9 cellular contexts compared by ENCODE assay signal in genomic region chr17:59641799-59642484, GRCh38. TPM values are rescaled to one million over a fixed set of nuclear protein-coding genes. Genes with fewer than 3 reads are reported as not detected.
DNase-seq lines count a peak whose midpoint lies in the region; ATAC-seq, FAIRE-seq and TF ChIP-seq lines count a peak whose summit lies in the region.
"Had no signal": no experiment of that assay in that cellular context is flagged by ENCODE, and none has a peak within 500 bp of the region (broad histone marks: within the 10 kb centered on the region; RNA-seq: fewer than 3 reads in every experiment).

No MANE protein-coding gene starts in this region.

- DNase-seq in GM18507 (ENCODE audit: extremely low spot score, insufficient read length, low read depth): peak; percentile 40
- DNase-seq in H54 (ENCODE audit: insufficient read length, low spot score): no peak
- DNase-seq in M059J (ENCODE audit: low read depth): peak; percentile 37
- no peak for DNase-seq in epithelial cell of prostate (ENCODE audit: low read depth, low spot score)
- DNase-seq in NCI-H524 (lab: John Stamatoyannopoulos, UW): no peak
- no peak for DNase-seq in uterus
- DNase-seq in NCI-H2107 (lab: John Stamatoyannopoulos, UW): no peak
- DNase-seq in HepG2 (ENCODE audit: low spot score): no peak
- DNase-seq: upper lobe of left lung had no signal

- H3K4me2 ChIP-seq in HepG2 (ENCODE audit: low read depth, low read length): no peak overlapping the region

- POLR2A ChIA-PET in HepG2 (lab: Yijun Ruan, JAX): interaction anchor here (0.5 to 1.5 kb wide), 2 partner anchors 22 to 121 kb away, joined by 3 to 4 read pairs; partner anchors contain the start of gene CLTC

- intact Hi-C loops in uterus (cut with DNase I; ENCODE audit: low total_unique reads): no loop called here
- intact Hi-C loops in HepG2 (cut with micrococcal nuclease; ENCODE audit: unreplicated experiment): no loop called here

- no peak overlapping the region for H2AFZ ChIP-seq in HepG2 (ENCODE audit: low read length)

- no peak for TF ChIP-seq CTCF in uterus (IDR thresholded peaks at IDR 0.05)
- TF ChIP-seq CTCF in HepG2 (CRISPR knock-in tag; IDR thresholded peaks at IDR 0.05): no peak

- no TSS peak for BruUV-seq in HepG2 (replicated peaks; lab: Mats Ljungman, UMichigan)

- H3K4me3 ChIP-seq in uterus (no peak overlapping the region), HepG2 (replicated peaks in 1 of 3; ENCODE audit: insufficient read depth in 1 of 3, low read depth in 2 of 3, low read length in 3 of 3) (no peak overlapping the region)
- H3K4me3 ChIP-seq: upper lobe of left lung had no signal

- no peak for TF ChIP-seq EP300 in HepG2 (IDR thresholded peaks at IDR 0.05; ENCODE audit: low read depth in 2 of 2, low read length in 2 of 2)
- no peak for TF ChIP-seq EP300 in HepG2 (CRISPR knock-in tag; IDR thresholded peaks at IDR 0.05; ENCODE audit: borderline replicate concordance)

- H3K4me1 ChIP-seq in uterus (peaks cover 0 to 8% of the 10 kb centered on the region in 2 donors), HepG2 (ENCODE audit: insufficient read depth, low read length) (peaks cover 22% of the 10 kb centered on the region)

- peak; percentile 90 for FAIRE-seq in GM18507 (lab: Jason Lieb, UNC)
- FAIRE-seq in H54 (lab: Jason Lieb, UNC): peak; percentile 77
- no peak for FAIRE-seq in HepG2 (lab: Jason Lieb, UNC)

- ATAC-seq in HepG2: no peak

- H3K27ac ChIP-seq in epithelial cell of prostate: peak overlapping the region; percentile 16
- H3K27ac ChIP-seq in uterus: no peak overlapping the region
- H3K27ac ChIP-seq in HepG2 (ENCODE audit: extremely low read length, insufficient read depth, low read length): no peak overlapping the region

- TF ChIP-seq POLR2A in H54 (IDR thresholded peaks at IDR 0.05; ENCODE audit: low read depth, low read length) (no peak), uterus (IDR thresholded peaks at IDR 0.05) (no peak), HepG2 (IDR thresholded peaks at IDR 0.05; ENCODE audit: insufficient read depth in 1 of 2, low read depth in 2 of 2, low read length in 2 of 2) (no peak)

- peaks cover 70% of the 10 kb centered on the region for H4K20me1 ChIP-seq in HepG2 (ENCODE audit: insufficient read depth, low read length)

- H3K9ac ChIP-seq in HepG2 (ENCODE audit: insufficient read depth, low read depth, low read length): no peak overlapping the region

- H3K79me2 ChIP-seq in HepG2 (ENCODE audit: insufficient read depth, low read length): peaks cover 83% of the 10 kb centered on the region

- H3K36me3 ChIP-seq in uterus (no peaks in the 10 kb centered on the region), HepG2 (replicated peaks in 1 of 2; ENCODE audit: control insufficient read depth in 1 of 2, insufficient read depth in 2 of 2, low read length in 2 of 2) (peaks cover 14 to 40% of the 10 kb centered on the region in 2 experiments)

- in situ Hi-C loops in HepG2 (cut with HindIII; ENCODE audit: extremely low pct_ligation_motif_present, low pct_unique_long_range_greater_than_20kb): no loop called here

- WGBS in HepG2 (ENCODE audit: low lambda C conversion rate): 91% methylated on average over 2 of the region's 2 CpGs

- H3K27me3 ChIP-seq in uterus: no peaks in the 10 kb centered on the region
- H3K27me3 ChIP-seq in HepG2 (ENCODE audit: control insufficient read depth in 1 of 2, insufficient read depth in 2 of 2, low read length in 2 of 2): no peaks in the 10 kb centered on the region
- H3K27me3 ChIP-seq: upper lobe of left lung had no signal

- TF ChIP-seq RAD21 in HepG2 (CRISPR knock-in tag; IDR thresholded peaks at IDR 0.05): no peak

- no peaks in the 10 kb centered on the region for H3K9me3 ChIP-seq in uterus
- H3K9me3 ChIP-seq in HepG2 (ENCODE audit: low read length): no peaks in the 10 kb centered on the region
- H3K9me3 ChIP-seq: upper lobe of left lung had no signal

- CTCF ChIA-PET in HepG2 (lab: Yijun Ruan, JAX; ENCODE audit: low intra/inter-chr PET ratio, low total read pairs): no interaction called here

TF ChIP-seq in HepG2, 621 proteins besides CTCF, POLR2A, EP300 and RAD21 (continues in another document):
- TF ChIP-seq TMF1 (CRISPR knock-in tag; IDR thresholded peaks at IDR 0.05; ENCODE audit: low read depth) (no peak), ZNF451 (CRISPR knock-in tag; IDR thresholded peaks at IDR 0.05) (no peak), ZFP91 (CRISPR knock-in tag; IDR thresholded peaks at IDR 0.05; ENCODE audit: borderline replicate concordance) (no peak), E2F1 (CRISPR knock-in tag; IDR thresholded peaks at IDR 0.05) (no peak), ZBTB26 (CRISPR knock-in tag; IDR thresholded peaks at IDR 0.05; ENCODE audit: borderline replicate concordance) (no peak), RFXANK (CRISPR knock-in tag; IDR thresholded peaks at IDR 0.05) (no peak), YEATS4 (CRISPR knock-in tag; IDR thresholded peaks at IDR 0.05; ENCODE audit: borderline replicate concordance) (no peak), ZNF776 (CRISPR knock-in tag; IDR thresholded peaks at IDR 0.05) (no peak), ELF4 (CRISPR knock-in tag; IDR thresholded peaks at IDR 0.05; ENCODE audit: borderline replicate concordance) (no peak), ZNF572 (CRISPR knock-in tag; IDR thresholded peaks at IDR 0.05) (no peak)
- TF ChIP-seq, protein P1, sequence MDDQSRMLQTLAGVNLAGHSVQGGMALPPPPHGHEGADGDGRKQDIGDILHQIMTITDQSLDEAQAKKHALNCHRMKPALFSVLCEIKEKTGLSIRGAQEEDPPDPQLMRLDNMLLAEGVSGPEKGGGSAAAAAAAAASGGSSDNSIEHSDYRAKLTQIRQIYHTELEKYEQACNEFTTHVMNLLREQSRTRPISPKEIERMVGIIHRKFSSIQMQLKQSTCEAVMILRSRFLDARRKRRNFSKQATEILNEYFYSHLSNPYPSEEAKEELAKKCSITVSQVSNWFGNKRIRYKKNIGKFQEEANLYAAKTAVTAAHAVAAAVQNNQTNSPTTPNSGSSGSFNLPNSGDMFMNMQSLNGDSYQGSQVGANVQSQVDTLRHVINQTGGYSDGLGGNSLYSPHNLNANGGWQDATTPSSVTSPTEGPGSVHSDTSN (CRISPR knock-in tag; IDR thresholded peaks at IDR 0.05; ENCODE audit: borderline replicate concordance): no peak

RNA-seq across cellular contexts. Expression of gene CLTC, which starts 22.2 kb away (rescaled TPM):
- 204 and 333 TPM in 2 replicates for total RNA-seq in M059J (2014; rRNA removed; shearing (Covaris generic))
- total RNA-seq in uterus: 100 to 1,000 TPM in 3 of 4 donors, 10 to 100 TPM in 1; 89.7 to 463 (median 245) TPM
- 283 and 643 TPM in 2 replicates for total RNA-seq in HepG2 (2016; rRNA removed; fragmentation: Illumina TruSeq; extraction: Trizol)
- 19.6 and 21.0 TPM in 2 replicates for total RNA-seq in HepG2 (2016; cell fraction: cytosol; rRNA removed; fragmentation: Illumina TruSeq; extraction: Trizol; ENCODE audit: low read depth)
- total RNA-seq in HepG2 (2016; cell fraction: insoluble cytoplasmic fraction; rRNA removed; fragmentation: Illumina TruSeq; extraction: Trizol): 267 and 594 TPM in 2 replicates
- 63.1 and 72.1 TPM in 2 replicates for total RNA-seq in HepG2 (2016; cell fraction: membrane; rRNA removed; fragmentation: Illumina TruSeq; extraction: Trizol)
- total RNA-seq in HepG2 (2016; cell fraction: nucleus; rRNA removed; fragmentation: Illumina TruSeq; extraction: Trizol): 282 and 292 TPM in 2 replicates
- 110 and 134 TPM in 2 replicates for polyA plus RNA-seq in HepG2 (2011; rRNA removed)
- polyA plus RNA-seq in HepG2 (2011; cell fraction: cytosol; rRNA removed): 125 and 195 TPM in 2 replicates
- 64.1 and 73.6 TPM in 2 replicates for polyA plus RNA-seq in HepG2 (2011; cell fraction: nucleus; rRNA removed)
- 126 and 165 TPM in 2 replicates for polyA plus RNA-seq in HepG2 (2012)
- 9.6 and 11.7 TPM in 2 replicates for polyA plus RNA-seq in HepG2 (2016; cell fraction: cytosol; fragmentation: Illumina TruSeq; extraction: Trizol; ENCODE audit: low read depth)
- polyA plus RNA-seq in HepG2 (2016; cell fraction: insoluble cytoplasmic fraction; fragmentation: Illumina TruSeq; extraction: Trizol; ENCODE audit: low read depth): 350 and 354 TPM in 2 replicates
- 37.1 and 44.2 TPM in 2 replicates for polyA plus RNA-seq in HepG2 (2016; cell fraction: membrane; fragmentation: Illumina TruSeq; extraction: Trizol; ENCODE audit: low read depth)
- polyA plus RNA-seq in HepG2 (2016; cell fraction: nucleus; fragmentation: Illumina TruSeq; extraction: Trizol; ENCODE audit: insufficient read depth, low read depth): 217 and 222 TPM in 2 replicates
- 363 and 456 TPM in 2 replicates for polyA minus RNA-seq in HepG2 (2011; rRNA and poly(A)+ RNA removed; ENCODE audit: low replicate concordance)
- polyA minus RNA-seq in HepG2 (2011; cell fraction: cytosol; rRNA and poly(A)+ RNA removed): 307 and 353 TPM in 2 replicates
- polyA minus RNA-seq in HepG2 (2011; cell fraction: nucleus; rRNA and poly(A)+ RNA removed): 208 and 274 TPM in 2 replicates

Comparison
In these comparisons a context has a peak if more than half of its experiments do, and no peak if none do; other contexts are left out.
1. DNase-seq: peak in GM18507 (single experiment) and M059J (single experiment); none in H54 (single experiment), epithelial cell of prostate (single experiment), NCI-H524 (0 of 2), uterus (0 of 2), NCI-H2107 (single experiment) and HepG2 (single experiment).